ENCODE assay signal across 13 cellular contexts in the genomic region with DNA sequence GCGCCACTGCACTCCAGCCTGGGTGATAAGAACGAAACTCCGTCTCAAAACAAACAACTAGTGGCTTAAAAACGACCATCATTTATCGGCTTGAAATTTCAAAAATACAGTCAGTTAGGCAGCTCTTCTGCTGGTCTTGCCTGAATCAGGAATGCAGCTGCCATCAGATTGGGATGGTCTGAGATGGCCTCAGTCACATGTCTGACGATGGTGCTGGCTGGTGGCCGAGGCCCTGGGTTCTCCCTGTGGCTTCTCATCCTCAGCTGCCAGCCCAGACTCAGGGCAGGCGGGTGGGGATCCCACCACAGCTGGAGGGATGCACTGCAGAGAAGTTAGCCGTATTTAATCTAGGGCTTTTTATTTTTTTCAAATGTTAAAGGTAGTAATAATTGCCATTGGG.
"Had no signal": no experiment of that assay in that cellular context is flagged by ENCODE, and none has a peak within 500 bp of the region (broad histone marks: within the 10 kb centered on the region; RNA-seq: fewer than 3 reads in every experiment).

No MANE protein-coding gene starts in this region.

- H3K9me3 Mint-ChIP-seq: activated T-helper 1 cell treated with anti-CD3 and anti-CD28 coated beads, Interleukin-12 subunit alpha, Interleukin-12 subunit beta, Interleukin-2, Interleukin-4 antibody, amounts not matched to agents 30 ng/mL and 10 ng/mL and 1 ng/mL, durations not matched to agents 14 hours and 24 hours and 36 hours; natural killer cell treated with Interleukin-12 subunit alpha and Interleukin-12 subunit beta and Interleukin-15 and Interleukin-18, amount 100 ng/mL, for 72 hours had no signal

- DNase-seq: activated CD4-positive, alpha-beta T cell treated with anti-CD3 and anti-CD28 coated beads, Interleukin-2, amount 50 U/mL, for 1 hour; activated CD8-positive, alpha-beta memory T cell treated with anti-CD3 and anti-CD28 coated beads for 24 hours; aorta; effector memory CD4-positive, alpha-beta T cell; islet precursor cell; mucosa of descending colon; nucleus accumbens; stimulated activated naive CD8-positive, alpha-beta T cell treated with anti-CD3 and anti-CD28 coated beads, Interleukin-15, Interleukin-2, amounts not matched to agents 100 U/mL and 50 U/mL, for 24 hours had no signal

- H3K79me2 ChIP-seq: hepatocyte had no signal

- H3K9me3 ChIP-seq: mucosa of descending colon, right atrium auricular region had no signal

- H3K27ac ChIP-seq: hepatocyte had no signal

- H2AFZ ChIP-seq: hepatocyte had no signal

- H3K4me3 Mint-ChIP-seq: activated T-helper 1 cell treated with anti-CD3 and anti-CD28 coated beads, Interleukin-12 subunit alpha, Interleukin-12 subunit beta, Interleukin-2, Interleukin-4 antibody, amounts not matched to agents 30 ng/mL and 10 ng/mL and 1 ng/mL, durations not matched to agents 14 hours and 24 hours and 36 hours; natural killer cell treated with Interleukin-12 subunit alpha and Interleukin-12 subunit beta and Interleukin-15 and Interleukin-18, amount 100 ng/mL, for 72 hours had no signal

- H3K4me3 ChIP-seq: hepatocyte, mucosa of descending colon, right atrium auricular region had no signal

- ATAC-seq: activated CD4-positive, CD25-positive, alpha-beta regulatory T cell treated with anti-CD3 and anti-CD28 coated beads, Interleukin-2, amount 50 U/mL, for 24 hours; mucosa of descending colon; natural killer cell treated with Interleukin-12 subunit alpha and Interleukin-12 subunit beta and Interleukin-15 and Interleukin-18, amount 100 ng/mL, for 72 hours; stimulated activated naive CD8-positive, alpha-beta T cell treated with anti-CD3 and anti-CD28 coated beads, Interleukin-15, Interleukin-2, amounts not matched to agents 100 U/mL and 50 U/mL, for 24 hours had no signal

- H3K36me3 Mint-ChIP-seq: natural killer cell treated with Interleukin-12 subunit alpha and Interleukin-12 subunit beta and Interleukin-15 and Interleukin-18, amount 100 ng/mL, for 72 hours had no signal

- H3K27me3 ChIP-seq: hepatocyte, right atrium auricular region had no signal

- H3K4me2 ChIP-seq: hepatocyte had no signal

- H3K27ac Mint-ChIP-seq: activated T-helper 1 cell treated with anti-CD3 and anti-CD28 coated beads, Interleukin-12 subunit alpha, Interleukin-12 subunit beta, Interleukin-2, Interleukin-4 antibody, amounts not matched to agents 30 ng/mL and 10 ng/mL and 1 ng/mL, durations not matched to agents 14 hours and 24 hours and 36 hours; natural killer cell treated with Interleukin-12 subunit alpha and Interleukin-12 subunit beta and Interleukin-15 and Interleukin-18, amount 100 ng/mL, for 72 hours had no signal
